8 cellular contexts compared by ENCODE assay signal in the genomic region with DNA sequence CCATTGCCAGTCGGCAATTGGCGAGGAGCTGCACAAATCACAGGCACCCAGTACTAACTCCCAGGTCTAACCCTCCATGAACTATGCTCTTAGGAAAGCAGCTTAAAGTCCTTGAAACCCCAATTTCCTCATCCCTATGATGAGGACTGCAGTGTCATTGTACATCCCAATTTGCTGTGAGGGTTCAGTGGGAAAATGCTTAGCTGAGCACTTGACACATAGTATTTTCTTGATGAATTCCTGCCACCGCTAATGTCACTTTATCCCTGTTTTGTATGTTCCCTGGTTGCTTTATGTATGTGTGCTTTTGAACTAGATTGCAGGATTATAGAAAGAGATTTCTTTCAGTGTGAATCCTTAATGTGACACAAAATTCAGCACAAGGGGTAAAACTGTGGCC.
"Had no signal": no experiment of that assay in that cellular context is flagged by ENCODE, and none has a peak within 500 bp of the region (broad histone marks: within the 10 kb centered on the region; RNA-seq: fewer than 3 reads in every experiment).

No MANE protein-coding gene starts in this region.

- H3K4me1 Mint-ChIP-seq: GM23338, IgD-negative memory B cell had no signal

- H3K27me3 Mint-ChIP-seq: IgD-negative memory B cell had no signal

- H3K4me2 ChIP-seq: GM23338 had no signal

- H3K27ac ChIP-seq: HL-60 had no signal

- H2AFZ ChIP-seq: GM23338 had no signal

- H3K4me3 ChIP-seq: GM23338, HAP-1 had no signal

- H3K4me3 Mint-ChIP-seq: GM23338, HFFc6 had no signal

- H3K4me1 ChIP-seq: HAP-1 had no signal

- H3K27ac Mint-ChIP-seq: GM23338, HFFc6, IgD-negative memory B cell had no signal

- ATAC-seq: GM23338, HCT116 had no signal

- H3K9me3 ChIP-seq: HAP-1 had no signal

- H3K36me3 ChIP-seq: HAP-1 had no signal

- DNase-seq: H7, HFFc6, KG1 had no signal
